Comparison of ENCODE assay signal across 13 cellular contexts in the genomic region with DNA sequence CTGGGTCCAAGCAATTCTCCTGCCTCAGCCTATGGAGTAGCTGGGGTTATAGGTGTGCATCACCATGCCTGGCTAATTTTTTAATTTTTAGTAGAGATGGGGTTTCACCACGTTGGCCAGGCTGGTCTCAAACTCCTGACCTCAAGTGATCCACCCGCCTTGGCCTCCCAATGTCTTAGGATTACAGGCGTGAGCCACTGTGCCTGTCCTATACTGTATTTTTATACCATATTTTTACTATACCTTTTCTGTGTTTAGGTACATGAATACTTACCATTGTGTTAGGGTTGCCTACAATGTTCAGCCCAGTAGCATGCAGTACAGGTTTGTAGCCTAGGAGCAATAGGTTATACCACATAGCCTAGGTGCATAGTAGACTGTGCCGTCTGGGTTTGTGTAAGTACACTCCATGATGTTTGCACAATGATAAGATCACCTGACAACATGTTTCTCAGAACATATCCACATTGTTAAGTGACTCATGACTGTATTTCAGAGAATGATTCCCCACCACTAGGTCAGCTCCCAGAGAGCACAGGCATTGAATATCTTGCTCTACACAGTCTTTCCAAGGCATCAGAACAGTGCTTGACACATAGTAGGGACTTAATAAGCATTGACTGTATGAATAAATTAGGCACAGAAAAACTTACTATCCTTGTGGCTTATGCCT. TPM values are rescaled to one million over a fixed set of nuclear protein-coding genes. Genes with fewer than 3 reads are reported as not detected.
DNase-seq lines count a peak whose midpoint lies in the region; ATAC-seq and TF ChIP-seq lines count a peak whose summit lies in the region.
"Had no signal": no experiment of that assay in that cellular context is flagged by ENCODE, and none has a peak within 500 bp of the region (broad histone marks: within the 10 kb centered on the region; RNA-seq: fewer than 3 reads in every experiment).

No MANE protein-coding gene starts in this region.

- in situ Hi-C loops in GM23248 (cut with MboI), result no loop called here

- 0 out of 2 replicates have a peak, but pooled peaks cover 7% of the 10 kb centered on the region for H3F3A ChIP-seq in GM23248 (ENCODE audit: insufficient read depth)

- no peak overlapping the region for H3K23ac ChIP-seq in trophoblast cell (ENCODE audit: low read length)

- H3K9me3 ChIP-seq in GM23248 (ENCODE audit: low read depth) (no peaks in the 10 kb centered on the region), trophoblast cell (ENCODE audit: insufficient read depth, low read depth, low read length) (no peaks in the 10 kb centered on the region)

- H3K14ac ChIP-seq in trophoblast cell (ENCODE audit: low read length), result no peak overlapping the region

- H3K4me1 ChIP-seq in GM23248 (ENCODE audit: insufficient read depth) (peaks cover 17% of the 10 kb centered on the region; the same call in 1 of the 2 replicates), trophoblast cell (ENCODE audit: control insufficient read depth in 1 of 2, insufficient read depth in 2 of 2, low read length in 2 of 2) (peaks cover 0 to 7% of the 10 kb centered on the region in 2 experiments)

- H3K27me3 ChIP-seq in GM23248 (replicated peaks; ENCODE audit: insufficient read depth) (no peaks in the 10 kb centered on the region), trophoblast cell (ENCODE audit: insufficient read depth, low read length) (no peaks in the 10 kb centered on the region)

- no peak overlapping the region for H3K27ac ChIP-seq in GM23248
- no peak overlapping the region for H3K27ac ChIP-seq in trophoblast cell (ENCODE audit: low read depth, low read length)

- 70 to 73% methylated on average over 4 of the region's 4 CpGs for WGBS in GM23248 (ENCODE audit: low coverage in 1 of 2, low lambda C conversion rate in 2 of 2, missing lambda C conversion rate in 2 of 2), 2 experiments
- WGBS in trophoblast cell (ENCODE audit: extremely low coverage, insufficient coverage, insufficient read length), result no CpG with 5 or more reads among the region's 4 CpGs

- H3K4me3 ChIP-seq in GM23248 (no peak overlapping the region), choroid plexus epithelial cell (ENCODE audit: low read depth, low read length) (no peak overlapping the region), trophoblast cell (ENCODE audit: low read depth, low read length) (no peak overlapping the region)
- H3K4me3 ChIP-seq: GM12878 had no signal

- H2BK5ac ChIP-seq in trophoblast cell (ENCODE audit: low read depth, low read length, poor library complexity), result no peak overlapping the region

- ATAC-seq in GM18868 (IDR thresholded peaks at IDR 0.05; ENCODE audit: unreplicated experiment) (no peak), GM21447 (IDR thresholded peaks at IDR 0.05; ENCODE audit: unreplicated experiment) (no peak)
- ATAC-seq: GM12878 had no signal

- H3K9ac ChIP-seq in GM23248 (no peak overlapping the region), trophoblast cell (ENCODE audit: low read length) (no peak overlapping the region)

- H3K79me2 ChIP-seq in GM23248 (ENCODE audit: insufficient read depth) (no peaks in the 10 kb centered on the region), trophoblast cell (ENCODE audit: control insufficient read depth, insufficient read depth, low read length, poor library complexity) (no peaks in the 10 kb centered on the region)

- peak; percentile 10 for TF ChIP-seq CTCF in choroid plexus epithelial cell (conservative IDR thresholded peaks at IDR 0.05; ENCODE audit: low read depth, low read length)

- H4K20me1 ChIP-seq in GM23248 (ENCODE audit: insufficient read depth), result no peaks in the 10 kb centered on the region

- no peak overlapping the region for H4K91ac ChIP-seq in trophoblast cell (ENCODE audit: low read depth, low read length)

- H3K36me3 ChIP-seq in GM23248 (ENCODE audit: low read depth), result no peaks in the 10 kb centered on the region
- H3K36me3 ChIP-seq in trophoblast cell (ENCODE audit: control insufficient read depth in 1 of 2, insufficient read depth in 2 of 2, low read length in 2 of 2), result no peaks in the 10 kb centered on the region

- DNase-seq in GM23248 (peak; percentile 73), NCI-H226 (peak; percentile 76), choroid plexus epithelial cell (ENCODE audit: low read depth) (peak; percentile 93), trophoblast cell (peak; percentile 65 to 88), GDM1 (lab: John Stamatoyannopoulos, UW) (no peak), NCI-H1417 treated with DMSO at 0.1 percent for 48 hours (lab: John Stamatoyannopoulos, UW) (no peak)
- DNase-seq: KG1; midbrain; Right ventricle myocardium superior; stimulated activated CD4-positive, alpha-beta T cell treated with anti-CD3 and anti-CD28 coated beads, Interleukin-4, amount 100 ng/mL, for 24 hours had no signal

- no peak overlapping the region for H2BK12ac ChIP-seq in trophoblast cell (ENCODE audit: low read length)

- no peak overlapping the region for H2AFZ ChIP-seq in GM23248
- no peak overlapping the region for H2AFZ ChIP-seq in trophoblast cell (ENCODE audit: insufficient read depth, low read length, poor library complexity)

- no peaks in the 10 kb centered on the region for H3K9me2 ChIP-seq in GM23248 (ENCODE audit: insufficient read depth)

- no peaks in the 10 kb centered on the region for H3K79me1 ChIP-seq in trophoblast cell (ENCODE audit: low read length)

- H2BK120ac ChIP-seq in trophoblast cell (ENCODE audit: insufficient read depth, low read length, poor library complexity), result no peak overlapping the region

- no peak overlapping the region for H3K18ac ChIP-seq in trophoblast cell (ENCODE audit: low read length)

- H3K4ac ChIP-seq in trophoblast cell (ENCODE audit: low read depth, low read length), result no peak overlapping the region

- H4K12ac ChIP-seq in trophoblast cell (ENCODE audit: low read depth, low read length), result no peak overlapping the region

- no peak overlapping the region for H2AK5ac ChIP-seq in trophoblast cell (ENCODE audit: low read length)

- H4K8ac ChIP-seq in trophoblast cell (ENCODE audit: low read depth, low read length), result no peak overlapping the region

- H3K4me2 ChIP-seq in GM23248 (ENCODE audit: unreplicated experiment) (no peak overlapping the region), trophoblast cell (ENCODE audit: low read length) (no peak overlapping the region)

RNA-seq across cellular contexts. Expression of a gene that starts 6.0 kb away (rescaled TPM):
- not detected in 2 replicates for total RNA-seq in GM23248 (2014; rRNA removed; shearing (Covaris generic))
- 0.19 TPM in 1 of 2 replicates, not detected in the other for polyA plus RNA-seq in GM23248 (2016; fragmentation: Nextera tagmentation; extraction: Ambion mirVana)
- polyA plus RNA-seq in trophoblast cell (2013), result 2.7 and 3.4 TPM in 2 replicates

Comparison
In these comparisons a context has a peak if more than half of its experiments do, and no peak if none do; other contexts are left out.
1. DNase-seq: peak in GM23248 (single experiment), NCI-H226 (single experiment), choroid plexus epithelial cell (single experiment) and trophoblast cell (2 of 2); none in GDM1 (single experiment) and NCI-H1417 treated with DMSO at 0.1 percent for 48 hours (single experiment).